17 cellular contexts compared by ENCODE assay signal in genomic region chr15:90213818-90214204, GRCh38. TPM values are rescaled to one million over a fixed set of nuclear protein-coding genes. Genes with fewer than 3 reads are reported as not detected.
DNase-seq lines count a peak whose midpoint lies in the region; ATAC-seq and TF ChIP-seq lines count a peak whose summit lies in the region.
"Had no signal": no experiment of that assay in that cellular context is flagged by ENCODE, and none has a peak within 500 bp of the region (broad histone marks: within the 10 kb centered on the region; RNA-seq: fewer than 3 reads in every experiment).

No MANE protein-coding gene starts in this region.

- peak overlapping the region; percentile 58 to 82 for H3K9ac ChIP-seq in duodenal mucosa (ENCODE audit: low read depth in 1 of 2, low read length in 2 of 2)

- POLR2A ChIA-PET in naive thymus-derived CD4-positive, alpha-beta T cell (lab: Charles Lee) = interaction anchor here (1.1 kb wide), 1 partner anchor 12 kb away, joined by 3 read pairs; no protein-coding TSS in a partner anchor

- WGBS in heart right ventricle, 2 donors = 70 to 75% methylated on average over 11 of the region's 11 CpGs

- H3K36me3 ChIP-seq in heart right ventricle = peaks cover 0 to 37% (median 0%) of the 10 kb centered on the region in 9 donors
- H3K36me3 ChIP-seq in duodenal mucosa (ENCODE audit: control insufficient read depth in 1 of 2, insufficient read depth in 2 of 2, low read length in 2 of 2) = peaks cover 16 to 26% of the 10 kb centered on the region in 2 donors
- H3K36me3 ChIP-seq in naive thymus-derived CD4-positive, alpha-beta T cell (ENCODE audit: control insufficient read depth in 2 of 3, insufficient read depth in 3 of 3, low read length in 3 of 3) = peaks cover 0 to 8% (median 0%) of the 10 kb centered on the region in 3 experiments
- H3K36me3 ChIP-seq in upper lobe of right lung = no peaks in the 10 kb centered on the region
- H3K36me3 ChIP-seq in ascending aorta = no peaks in the 10 kb centered on the region
- H3K36me3 ChIP-seq: HAP-1 had no signal

- no peak overlapping the region for H3K4me3 Mint-ChIP-seq in naive thymus-derived CD4-positive, alpha-beta T cell
- H3K4me3 Mint-ChIP-seq: activated CD4-positive, alpha-beta T cell treated with anti-CD3 and anti-CD28 coated beads, Interleukin-2, amount 10 ng/mL, durations not matched to agents 24 days and 14 days; neural crest cell had no signal

- peaks cover 0 to 13% (median 8%) of the 10 kb centered on the region in 5 donors for H3K36me3 Mint-ChIP-seq in naive thymus-derived CD4-positive, alpha-beta T cell

- H3K27ac Mint-ChIP-seq in naive thymus-derived CD4-positive, alpha-beta T cell = peak overlapping the region in 4 of 9 donors; percentile 28 to 75 (median 48)
- H3K27ac Mint-ChIP-seq: activated CD4-positive, alpha-beta T cell treated with anti-CD3 and anti-CD28 coated beads, Interleukin-2, amount 10 ng/mL, durations not matched to agents 24 days and 14 days had no signal

- H3K9me3 Mint-ChIP-seq in naive thymus-derived CD4-positive, alpha-beta T cell = no peaks in the 10 kb centered on the region
- H3K9me3 Mint-ChIP-seq: activated CD4-positive, alpha-beta T cell treated with anti-CD3 and anti-CD28 coated beads, Interleukin-2, amount 10 ng/mL, durations not matched to agents 24 days and 14 days; neural crest cell had no signal

- peaks cover 7 to 52% (median 26%) of the 10 kb centered on the region in 9 donors for H3K4me1 ChIP-seq in heart right ventricle
- peaks cover 40 to 47% of the 10 kb centered on the region in 2 donors for H3K4me1 ChIP-seq in duodenal mucosa (ENCODE audit: control insufficient read depth in 1 of 2, insufficient read depth in 2 of 2, low read length in 2 of 2)
- no peaks in the 10 kb centered on the region for H3K4me1 ChIP-seq in naive thymus-derived CD4-positive, alpha-beta T cell (ENCODE audit: control insufficient read depth in 2 of 2, insufficient read depth in 2 of 2, low read length in 2 of 2)
- H3K4me1 ChIP-seq in upper lobe of right lung = peaks cover 21% of the 10 kb centered on the region
- H3K4me1 ChIP-seq in ascending aorta = no peaks in the 10 kb centered on the region
- H3K4me1 ChIP-seq: HAP-1 had no signal

- no peak overlapping the region for H3K4me3 ChIP-seq in heart right ventricle
- H3K4me3 ChIP-seq in duodenal mucosa (ENCODE audit: low read depth in 1 of 2, low read length in 2 of 2) = no peak overlapping the region
- H3K4me3 ChIP-seq in naive thymus-derived CD4-positive, alpha-beta T cell (ENCODE audit: low read length) = no peak overlapping the region
- no peak overlapping the region for H3K4me3 ChIP-seq in upper lobe of right lung
- no peak overlapping the region for H3K4me3 ChIP-seq in ascending aorta
- H3K4me3 ChIP-seq: gastroesophageal sphincter, HAP-1 had no signal

- H3K9me3 ChIP-seq in heart right ventricle = no peaks in the 10 kb centered on the region
- no peaks in the 10 kb centered on the region for H3K9me3 ChIP-seq in duodenal mucosa (ENCODE audit: control insufficient read depth in 1 of 2, low read length in 2 of 2)
- H3K9me3 ChIP-seq in naive thymus-derived CD4-positive, alpha-beta T cell (ENCODE audit: control insufficient read depth in 2 of 3, low read length in 3 of 3) = no peaks in the 10 kb centered on the region
- H3K9me3 ChIP-seq in upper lobe of right lung = no peaks in the 10 kb centered on the region
- no peaks in the 10 kb centered on the region for H3K9me3 ChIP-seq in ascending aorta
- H3K9me3 ChIP-seq: gastroesophageal sphincter, HAP-1 had no signal

- ATAC-seq in left ventricle myocardium superior (no peak), heart right ventricle (no peak), upper lobe of right lung (peak; percentile 2)
- ATAC-seq in naive thymus-derived CD4-positive, alpha-beta T cell = peak; percentile 38
- ATAC-seq: gastroesophageal sphincter had no signal

- no peaks in the 10 kb centered on the region for H3K27me3 ChIP-seq in heart right ventricle
- no peaks in the 10 kb centered on the region for H3K27me3 ChIP-seq in duodenal mucosa (ENCODE audit: control insufficient read depth in 1 of 2, insufficient read depth in 2 of 2, low read length in 2 of 2)
- H3K27me3 ChIP-seq in naive thymus-derived CD4-positive, alpha-beta T cell (ENCODE audit: control insufficient read depth in 2 of 2, insufficient read depth in 2 of 2, low read length in 2 of 2) = no peaks in the 10 kb centered on the region
- no peaks in the 10 kb centered on the region for H3K27me3 ChIP-seq in upper lobe of right lung
- no peaks in the 10 kb centered on the region for H3K27me3 ChIP-seq in ascending aorta
- H3K27me3 ChIP-seq: gastroesophageal sphincter had no signal

- DNase-seq in left ventricle myocardium superior (peak; percentile 20), heart right ventricle (no peak), upper lobe of right lung (no peak), ascending aorta (ENCODE audit: low spot score in 2 of 2) (no peak), NCI-H1105 treated with DMSO at 0.1 percent for 48 hours (lab: John Stamatoyannopoulos, UW) (no peak)
- no peak for DNase-seq in naive thymus-derived CD4-positive, alpha-beta T cell
- DNase-seq in stimulated activated naive CD4-positive, alpha-beta T cell (lab: John Stamatoyannopoulos, UW) = no peak
- DNase-seq: activated CD4-positive, alpha-beta T cell treated with anti-CD3 and anti-CD28 coated beads, Interleukin-2, amount 10 ng/mL, durations not matched to agents 24 days and 14 days; effector CD8-positive, alpha-beta T cell; kidney glomerular epithelial cell; T-helper 1 cell had no signal

- H3K27me3 Mint-ChIP-seq in naive thymus-derived CD4-positive, alpha-beta T cell = no peaks in the 10 kb centered on the region
- H3K27me3 Mint-ChIP-seq: activated CD4-positive, alpha-beta T cell treated with anti-CD3 and anti-CD28 coated beads, Interleukin-2, amount 10 ng/mL, durations not matched to agents 24 days and 14 days had no signal

- peaks cover 9 to 40% (median 29%) of the 10 kb centered on the region in 7 donors for H3K4me1 Mint-ChIP-seq in naive thymus-derived CD4-positive, alpha-beta T cell
- H3K4me1 Mint-ChIP-seq: neural crest cell had no signal

- H3K27ac ChIP-seq in heart right ventricle (no peak overlapping the region), duodenal mucosa (ENCODE audit: low read depth, low read length) (peak overlapping the region; percentile 95), upper lobe of right lung (no peak overlapping the region), ascending aorta (no peak overlapping the region)
- no peak overlapping the region for H3K27ac ChIP-seq in naive thymus-derived CD4-positive, alpha-beta T cell (ENCODE audit: low read depth, low read length)

- TF ChIP-seq CTCF in heart right ventricle (IDR thresholded peaks at IDR 0.05) (no peak), upper lobe of right lung (IDR thresholded peaks at IDR 0.05) (no peak), ascending aorta (IDR thresholded peaks at IDR 0.05) (no peak)

- intact Hi-C loops in left ventricle myocardium superior (cut with micrococcal nuclease) = no loop called here
- intact Hi-C loops in heart right ventricle (cut with DNase I) = loop anchor here in 1 of 10 donors (5.0 kb wide), 1 partner anchor 52 kb away; no protein-coding TSS in a partner anchor
- intact Hi-C loops in naive thymus-derived CD4-positive, alpha-beta T cell (cut with micrococcal nuclease) = no loop called here
- intact Hi-C loops in upper lobe of right lung (cut with DNase I) = no loop called here
- intact Hi-C loops in ascending aorta (cut with DNase I) = no loop called here

- CTCF ChIA-PET in naive thymus-derived CD4-positive, alpha-beta T cell (lab: Charles Lee) = interaction anchor here (0.6 kb wide), 1 partner anchor 326 kb away, joined by 3 read pairs; no protein-coding TSS in a partner anchor

RNA-seq across cellular contexts. Expression of gene SEMA4B, which starts 12.7 kb away (rescaled TPM):
- 23.9 TPM for total RNA-seq in left ventricle myocardium superior
- total RNA-seq in heart right ventricle = 10 to 100 TPM in 9 of 10 donors, 1 to 10 TPM in 1; 9.9 to 76.7 (median 15.1) TPM
- polyA plus RNA-seq in heart right ventricle = 10 to 100 TPM; 24.7 to 27.0 TPM
- total RNA-seq in naive thymus-derived CD4-positive, alpha-beta T cell = 10 to 100 TPM; 15.9 to 31.0 (median 20.7) TPM
- 10 to 100 TPM in 1 of 2 donors, 1 to 10 TPM in 1; 5.6 to 11.0 TPM for polyA plus RNA-seq in naive thymus-derived CD4-positive, alpha-beta T cell
- total RNA-seq in upper lobe of right lung = 48.7 TPM
- total RNA-seq in ascending aorta = 51.2 TPM

RNA-seq across cellular contexts. Expression of gene CIB1, which starts 19.9 kb away (rescaled TPM):
- total RNA-seq in left ventricle myocardium superior (71.7 TPM), heart right ventricle (10 to 100 TPM; 70.5 to 95.6 (median 77.7) TPM), upper lobe of right lung (62.8 TPM), ascending aorta (50.9 TPM)
- 100 to 1,000 TPM in 1 of 2 donors, 10 to 100 TPM in 1; 80.2 to 144 TPM for polyA plus RNA-seq in heart right ventricle
- 100 to 1,000 TPM in 3 of 5 experiments, 10 to 100 TPM in 2; 76.8 to 149 (median 127) TPM for total RNA-seq in naive thymus-derived CD4-positive, alpha-beta T cell
- 100 to 1,000 TPM; 224 to 229 TPM for polyA plus RNA-seq in naive thymus-derived CD4-positive, alpha-beta T cell

RNA-seq across cellular contexts. Expression of gene GDPGP1, which starts 20.2 kb away (rescaled TPM):
- total RNA-seq in left ventricle myocardium superior (13.8 TPM), heart right ventricle (10 to 100 TPM; 11.4 to 16.3 (median 13.0) TPM), upper lobe of right lung (11.2 TPM), ascending aorta (2.2 TPM)
- polyA plus RNA-seq in heart right ventricle = 1 to 10 TPM; 3.0 to 4.9 TPM
- 10 to 100 TPM in 4 of 5 experiments, 1 to 10 TPM in 1; 7.3 to 16.3 (median 14.9) TPM for total RNA-seq in naive thymus-derived CD4-positive, alpha-beta T cell
- 1 to 10 TPM in 1 of 2 donors, under 1 TPM in 1; 0.61 to 1.2 TPM for polyA plus RNA-seq in naive thymus-derived CD4-positive, alpha-beta T cell

RNA-seq across cellular contexts. Expression of gene TTLL13, which starts 35.5 kb away (rescaled TPM):
- total RNA-seq in left ventricle myocardium superior (0.20 TPM), heart right ventricle (under 1 TPM in 6 of 10 donors, not detected in 4; 0.19 to 0.78 (median 0.24) TPM), upper lobe of right lung (not detected), ascending aorta (not detected)
- polyA plus RNA-seq in heart right ventricle = under 1 TPM; 0.09 to 0.44 TPM
- 1 to 10 TPM in 1 of 5 experiments, under 1 TPM in 3, not detected in 1; 0.40 to 1.8 (median 0.63) TPM for total RNA-seq in naive thymus-derived CD4-positive, alpha-beta T cell
- polyA plus RNA-seq in naive thymus-derived CD4-positive, alpha-beta T cell = not detected
- total RNA-seq: astrocyte, MCF 10A had no signal

RNA-seq across cellular contexts. Expression of gene NGRN, which starts 51.7 kb away (rescaled TPM):
- 117 TPM for total RNA-seq in left ventricle myocardium superior
- total RNA-seq in heart right ventricle = 100 to 1,000 TPM; 109 to 139 (median 119) TPM
- 100 to 1,000 TPM in 1 of 2 donors, 10 to 100 TPM in 1; 56.5 to 119 TPM for polyA plus RNA-seq in heart right ventricle
- 10 to 100 TPM; 34.1 to 51.5 (median 48.4) TPM for total RNA-seq in naive thymus-derived CD4-positive, alpha-beta T cell
- 10 to 100 TPM; 29.7 to 48.5 TPM for polyA plus RNA-seq in naive thymus-derived CD4-positive, alpha-beta T cell
- total RNA-seq in upper lobe of right lung = 75.0 TPM
- total RNA-seq in ascending aorta = 58.0 TPM

Comparison
In these comparisons a context has a peak if more than half of its experiments do, and no peak if none do; other contexts are left out.
1. ATAC-seq: peak in naive thymus-derived CD4-positive, alpha-beta T cell (single experiment) and upper lobe of right lung (single experiment); none in left ventricle myocardium superior (single experiment) and heart right ventricle (0 of 8).